1 cellular context compared by ENCODE assay signal in genomic region chr5:173281910-173282309, GRCh38.
A peak's percentile ranks its signal among the peaks of the same experiment; 100 is the strongest.
TF ChIP-seq lines count a peak whose summit lies in the region.

No MANE protein-coding gene starts in this region.

TF ChIP-seq in HepG2, 621 proteins besides CTCF, POLR2A, EP300 and RAD21:
- TF ChIP-seq STAG1 (CRISPR knock-in tag; IDR thresholded peaks at IDR 0.05) (peak; percentile 73), ZNF564 (CRISPR knock-in tag; IDR thresholded peaks at IDR 0.05) (no peak)
TF ChIP-seq in HepG2: peak in this region for 1.
